ENCODE assay signal across 1 cellular context in the genomic region with DNA sequence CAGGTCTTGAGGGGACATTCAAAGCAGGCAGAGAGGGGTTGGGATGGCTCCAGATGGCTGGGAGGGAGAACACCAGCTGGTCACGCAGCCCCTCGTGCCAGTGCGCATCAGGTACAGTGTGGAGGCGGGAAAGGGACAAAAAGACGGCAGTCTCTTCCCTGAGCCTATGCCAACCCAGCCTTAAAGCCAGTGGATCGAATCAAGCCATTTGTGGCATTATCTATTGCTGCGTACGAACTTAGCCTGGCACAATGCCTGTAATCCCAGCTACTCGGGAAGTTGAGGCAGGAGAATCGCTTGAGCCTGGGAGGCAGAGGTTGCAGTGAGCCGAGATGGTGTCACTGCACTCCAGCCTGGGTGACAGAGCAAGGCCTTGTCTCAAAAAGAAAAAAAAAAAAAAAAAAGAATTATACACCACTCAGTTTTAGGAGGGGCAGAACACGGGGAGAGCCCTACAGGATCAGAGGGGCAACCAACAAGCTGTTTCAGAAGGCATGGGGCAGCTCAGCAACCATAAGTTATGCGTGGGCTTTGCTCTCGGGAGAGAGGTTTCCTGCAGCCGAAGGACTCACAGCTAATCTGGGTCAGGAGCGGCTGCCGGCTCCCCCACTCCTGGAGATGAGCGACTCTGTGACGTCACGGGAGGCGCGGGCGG.
TF ChIP-seq lines count a peak whose summit lies in the region.

No MANE protein-coding gene starts in this region.

TF ChIP-seq in K562, 482 proteins besides CTCF, POLR2A, EP300 and RAD21 (continued from another document and continues in another):
- TF ChIP-seq STAT6 (CRISPR knock-in tag; IDR thresholded peaks at IDR 0.05) (no peak), MTF1 (CRISPR knock-in tag; IDR thresholded peaks at IDR 0.05; ENCODE audit: borderline replicate concordance) (no peak), NCOA4 (IDR thresholded peaks at IDR 0.05; ENCODE audit: partially characterized antibody) (no peak), ATF3 (IDR thresholded peaks at IDR 0.05) (peak; percentile 86), ATF3 (CRISPR knock-in tag; conservative IDR thresholded peaks at IDR 0.05) (no peak; the same call in 1 of the 2 replicates), PML (IDR thresholded peaks at IDR 0.05; ENCODE audit: low read length) (no peak), ZNF785 (CRISPR knock-in tag; IDR thresholded peaks at IDR 0.05) (no peak), PCBP2 (IDR thresholded peaks at IDR 0.05; ENCODE audit: low read depth, low read length, poor library complexity, severe bottlenecking) (no peak), HDAC2 (IDR thresholded peaks at IDR 0.05) (0 out of 2 replicates have a peak, but pooled peaks have one; percentile 17), CTBP1 (IDR thresholded peaks at IDR 0.05; ENCODE audit: borderline replicate concordance) (no peak), ZNF316 (IDR thresholded peaks at IDR 0.05) (no peak), MEF2A (IDR thresholded peaks at IDR 0.05; ENCODE audit: control insufficient read depth, low read depth, low read length) (no peak), PTTG1 (tag; IDR thresholded peaks at IDR 0.05; ENCODE audit: low read depth) (no peak), TRIM28 (IDR thresholded peaks at IDR 0.05) (no peak), CEBPG (CRISPR knock-in tag; IDR thresholded peaks at IDR 0.05) (0 out of 2 replicates have a peak, but pooled peaks have one; percentile 18), CEBPG (tag; conservative IDR thresholded peaks at IDR 0.05 in 1 of 2, IDR thresholded peaks at IDR 0.05 in 1 of 2) (no peak), HDAC3 (IDR thresholded peaks at IDR 0.05; ENCODE audit: borderline replicate concordance, partially characterized antibody) (no peak), GTF2B (IDR thresholded peaks at IDR 0.05; ENCODE audit: extremely low read depth, insufficient read length) (peak; percentile 35), CHAMP1 (IDR thresholded peaks at IDR 0.05) (no peak), MXI1 (IDR thresholded peaks at IDR 0.05; ENCODE audit: low read depth, low read length) (no peak), MCM5 (IDR thresholded peaks at IDR 0.05; ENCODE audit: low read depth) (no peak), TFAM (CRISPR knock-in tag; conservative IDR thresholded peaks at IDR 0.05) (no peak), SMAD3 (CRISPR knock-in tag; conservative IDR thresholded peaks at IDR 0.05) (no peak), NFYB (IDR thresholded peaks at IDR 0.05; ENCODE audit: extremely low read depth, insufficient read length) (no peak), ZNF583 (CRISPR knock-in tag; IDR thresholded peaks at IDR 0.05) (no peak), ZNF766 (CRISPR knock-in tag; conservative IDR thresholded peaks at IDR 0.05) (peak; percentile 100), PATZ1 (CRISPR knock-in tag; IDR thresholded peaks at IDR 0.05; ENCODE audit: borderline replicate concordance) (no peak), SMAD1 (IDR thresholded peaks at IDR 0.05; ENCODE audit: low read depth, low read length, partially characterized antibody) (no peak), ZNF175 (CRISPR knock-in tag; IDR thresholded peaks at IDR 0.05; ENCODE audit: low read depth) (no peak), DPF2 (IDR thresholded peaks at IDR 0.05) (peak; percentile 75), SNIP1 (IDR thresholded peaks at IDR 0.05; ENCODE audit: low read depth) (no peak), MBD1 (CRISPR knock-in tag; IDR thresholded peaks at IDR 0.05) (no peak; the same call in 1 of the 2 replicates), MECOM (CRISPR knock-in tag; IDR thresholded peaks at IDR 0.05) (no peak), CHD2 (IDR thresholded peaks at IDR 0.05; ENCODE audit: low read depth, low read length) (no peak), ARID3B (CRISPR knock-in tag; IDR thresholded peaks at IDR 0.05; ENCODE audit: borderline replicate concordance) (no peak), JUN (IDR thresholded peaks at IDR 0.05; ENCODE audit: borderline replicate concordance, low read depth, low read length) (0 out of 2 replicates have a peak, but pooled peaks have one; percentile 22), JUN (CRISPR knock-in tag; IDR thresholded peaks at IDR 0.05; ENCODE audit: borderline replicate concordance) (peak; percentile 91), CCNT2 (IDR thresholded peaks at IDR 0.05; ENCODE audit: borderline replicate concordance, extremely low read depth, insufficient read length, low read depth, low read length) (no peak), ZNF436 (CRISPR knock-in tag; IDR thresholded peaks at IDR 0.05) (no peak), NR3C1 (CRISPR knock-in tag; IDR thresholded peaks at IDR 0.05) (no peak), ZNF347 (CRISPR knock-in tag; IDR thresholded peaks at IDR 0.05; ENCODE audit: low read depth) (no peak), TGIF2 (CRISPR knock-in tag; IDR thresholded peaks at IDR 0.05) (no peak), ZNF124 (CRISPR knock-in tag; IDR thresholded peaks at IDR 0.05) (no peak), FOXA3 (CRISPR knock-in tag; conservative IDR thresholded peaks at IDR 0.05 in 1 of 2, IDR thresholded peaks at IDR 0.05 in 1 of 2) (peak in 1 of 2 experiments; percentile 79; a peak in 1 of 4 replicates), ETS2 (tag; IDR thresholded peaks at IDR 0.05; ENCODE audit: borderline replicate concordance, poor library complexity, severe bottlenecking) (no peak)
- TF ChIP-seq, protein P1, sequence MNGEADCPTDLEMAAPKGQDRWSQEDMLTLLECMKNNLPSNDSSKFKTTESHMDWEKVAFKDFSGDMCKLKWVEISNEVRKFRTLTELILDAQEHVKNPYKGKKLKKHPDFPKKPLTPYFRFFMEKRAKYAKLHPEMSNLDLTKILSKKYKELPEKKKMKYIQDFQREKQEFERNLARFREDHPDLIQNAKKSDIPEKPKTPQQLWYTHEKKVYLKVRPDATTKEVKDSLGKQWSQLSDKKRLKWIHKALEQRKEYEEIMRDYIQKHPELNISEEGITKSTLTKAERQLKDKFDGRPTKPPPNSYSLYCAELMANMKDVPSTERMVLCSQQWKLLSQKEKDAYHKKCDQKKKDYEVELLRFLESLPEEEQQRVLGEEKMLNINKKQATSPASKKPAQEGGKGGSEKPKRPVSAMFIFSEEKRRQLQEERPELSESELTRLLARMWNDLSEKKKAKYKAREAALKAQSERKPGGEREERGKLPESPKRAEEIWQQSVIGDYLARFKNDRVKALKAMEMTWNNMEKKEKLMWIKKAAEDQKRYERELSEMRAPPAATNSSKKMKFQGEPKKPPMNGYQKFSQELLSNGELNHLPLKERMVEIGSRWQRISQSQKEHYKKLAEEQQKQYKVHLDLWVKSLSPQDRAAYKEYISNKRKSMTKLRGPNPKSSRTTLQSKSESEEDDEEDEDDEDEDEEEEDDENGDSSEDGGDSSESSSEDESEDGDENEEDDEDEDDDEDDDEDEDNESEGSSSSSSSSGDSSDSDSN (IDR thresholded peaks at IDR 0.05; ENCODE audit: borderline replicate concordance in 1 of 2, low read depth in 2 of 2, low read length in 2 of 2), result 0 out of 4 replicates have a peak, but pooled peaks of 1 of the 2 experiments have one; percentile 6
- TF ChIP-seq, protein P2, sequence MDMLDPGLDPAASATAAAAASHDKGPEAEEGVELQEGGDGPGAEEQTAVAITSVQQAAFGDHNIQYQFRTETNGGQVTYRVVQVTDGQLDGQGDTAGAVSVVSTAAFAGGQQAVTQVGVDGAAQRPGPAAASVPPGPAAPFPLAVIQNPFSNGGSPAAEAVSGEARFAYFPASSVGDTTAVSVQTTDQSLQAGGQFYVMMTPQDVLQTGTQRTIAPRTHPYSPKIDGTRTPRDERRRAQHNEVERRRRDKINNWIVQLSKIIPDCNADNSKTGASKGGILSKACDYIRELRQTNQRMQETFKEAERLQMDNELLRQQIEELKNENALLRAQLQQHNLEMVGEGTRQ (CRISPR knock-in tag; IDR thresholded peaks at IDR 0.05), result no peak
